Comparison of ENCODE assay signal across 2 cellular contexts in genomic region chr16:66539628-66540469, GRCh38.
TF ChIP-seq lines count a peak whose summit lies in the region.

No MANE protein-coding gene starts in this region.

TF ChIP-seq in K562, 482 proteins besides CTCF, POLR2A, EP300 and RAD21:
- TF ChIP-seq PHB (CRISPR knock-in tag; IDR thresholded peaks at IDR 0.05) = no peak
- peak; percentile 35; the same call in 1 of the 2 replicates for TF ChIP-seq C11orf30 (IDR thresholded peaks at IDR 0.05; ENCODE audit: low read depth)
- 0 out of 2 replicates have a peak, but pooled peaks have one; percentile 39 for TF ChIP-seq ZNF316 (IDR thresholded peaks at IDR 0.05)

TF ChIP-seq in WTC11, 78 proteins besides CTCF, POLR2A, EP300 and RAD21:
- no peak for TF ChIP-seq ATF1 (CRISPR knock-in tag; IDR thresholded peaks at IDR 0.05)
- TF ChIP-seq ERG (CRISPR knock-in tag; IDR thresholded peaks at IDR 0.05) = no peak
- no peak for TF ChIP-seq USF2 (CRISPR knock-in tag; IDR thresholded peaks at IDR 0.05)
- TF ChIP-seq, protein P1, sequence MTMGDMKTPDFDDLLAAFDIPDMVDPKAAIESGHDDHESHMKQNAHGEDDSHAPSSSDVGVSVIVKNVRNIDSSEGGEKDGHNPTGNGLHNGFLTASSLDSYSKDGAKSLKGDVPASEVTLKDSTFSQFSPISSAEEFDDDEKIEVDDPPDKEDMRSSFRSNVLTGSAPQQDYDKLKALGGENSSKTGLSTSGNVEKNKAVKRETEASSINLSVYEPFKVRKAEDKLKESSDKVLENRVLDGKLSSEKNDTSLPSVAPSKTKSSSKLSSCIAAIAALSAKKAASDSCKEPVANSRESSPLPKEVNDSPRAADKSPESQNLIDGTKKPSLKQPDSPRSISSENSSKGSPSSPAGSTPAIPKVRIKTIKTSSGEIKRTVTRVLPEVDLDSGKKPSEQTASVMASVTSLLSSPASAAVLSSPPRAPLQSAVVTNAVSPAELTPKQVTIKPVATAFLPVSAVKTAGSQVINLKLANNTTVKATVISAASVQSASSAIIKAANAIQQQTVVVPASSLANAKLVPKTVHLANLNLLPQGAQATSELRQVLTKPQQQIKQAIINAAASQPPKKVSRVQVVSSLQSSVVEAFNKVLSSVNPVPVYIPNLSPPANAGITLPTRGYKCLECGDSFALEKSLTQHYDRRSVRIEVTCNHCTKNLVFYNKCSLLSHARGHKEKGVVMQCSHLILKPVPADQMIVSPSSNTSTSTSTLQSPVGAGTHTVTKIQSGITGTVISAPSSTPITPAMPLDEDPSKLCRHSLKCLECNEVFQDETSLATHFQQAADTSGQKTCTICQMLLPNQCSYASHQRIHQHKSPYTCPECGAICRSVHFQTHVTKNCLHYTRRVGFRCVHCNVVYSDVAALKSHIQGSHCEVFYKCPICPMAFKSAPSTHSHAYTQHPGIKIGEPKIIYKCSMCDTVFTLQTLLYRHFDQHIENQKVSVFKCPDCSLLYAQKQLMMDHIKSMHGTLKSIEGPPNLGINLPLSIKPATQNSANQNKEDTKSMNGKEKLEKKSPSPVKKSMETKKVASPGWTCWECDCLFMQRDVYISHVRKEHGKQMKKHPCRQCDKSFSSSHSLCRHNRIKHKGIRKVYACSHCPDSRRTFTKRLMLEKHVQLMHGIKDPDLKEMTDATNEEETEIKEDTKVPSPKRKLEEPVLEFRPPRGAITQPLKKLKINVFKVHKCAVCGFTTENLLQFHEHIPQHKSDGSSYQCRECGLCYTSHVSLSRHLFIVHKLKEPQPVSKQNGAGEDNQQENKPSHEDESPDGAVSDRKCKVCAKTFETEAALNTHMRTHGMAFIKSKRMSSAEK (CRISPR knock-in tag; IDR thresholded peaks at IDR 0.05; ENCODE audit: borderline replicate concordance) = no peak
- no peak for TF ChIP-seq ZNF121 (CRISPR knock-in tag; IDR thresholded peaks at IDR 0.05)
